Comparison of ENCODE assay signal across 1 cellular context in genomic region chr4:164997324-164997723, GRCh38.
TF ChIP-seq lines count a peak whose summit lies in the region.

No MANE protein-coding gene starts in this region.

TF ChIP-seq in GM23338, 12 proteins besides CTCF, POLR2A, EP300 and RAD21 (continued from another document):
- TF ChIP-seq, protein P1, sequence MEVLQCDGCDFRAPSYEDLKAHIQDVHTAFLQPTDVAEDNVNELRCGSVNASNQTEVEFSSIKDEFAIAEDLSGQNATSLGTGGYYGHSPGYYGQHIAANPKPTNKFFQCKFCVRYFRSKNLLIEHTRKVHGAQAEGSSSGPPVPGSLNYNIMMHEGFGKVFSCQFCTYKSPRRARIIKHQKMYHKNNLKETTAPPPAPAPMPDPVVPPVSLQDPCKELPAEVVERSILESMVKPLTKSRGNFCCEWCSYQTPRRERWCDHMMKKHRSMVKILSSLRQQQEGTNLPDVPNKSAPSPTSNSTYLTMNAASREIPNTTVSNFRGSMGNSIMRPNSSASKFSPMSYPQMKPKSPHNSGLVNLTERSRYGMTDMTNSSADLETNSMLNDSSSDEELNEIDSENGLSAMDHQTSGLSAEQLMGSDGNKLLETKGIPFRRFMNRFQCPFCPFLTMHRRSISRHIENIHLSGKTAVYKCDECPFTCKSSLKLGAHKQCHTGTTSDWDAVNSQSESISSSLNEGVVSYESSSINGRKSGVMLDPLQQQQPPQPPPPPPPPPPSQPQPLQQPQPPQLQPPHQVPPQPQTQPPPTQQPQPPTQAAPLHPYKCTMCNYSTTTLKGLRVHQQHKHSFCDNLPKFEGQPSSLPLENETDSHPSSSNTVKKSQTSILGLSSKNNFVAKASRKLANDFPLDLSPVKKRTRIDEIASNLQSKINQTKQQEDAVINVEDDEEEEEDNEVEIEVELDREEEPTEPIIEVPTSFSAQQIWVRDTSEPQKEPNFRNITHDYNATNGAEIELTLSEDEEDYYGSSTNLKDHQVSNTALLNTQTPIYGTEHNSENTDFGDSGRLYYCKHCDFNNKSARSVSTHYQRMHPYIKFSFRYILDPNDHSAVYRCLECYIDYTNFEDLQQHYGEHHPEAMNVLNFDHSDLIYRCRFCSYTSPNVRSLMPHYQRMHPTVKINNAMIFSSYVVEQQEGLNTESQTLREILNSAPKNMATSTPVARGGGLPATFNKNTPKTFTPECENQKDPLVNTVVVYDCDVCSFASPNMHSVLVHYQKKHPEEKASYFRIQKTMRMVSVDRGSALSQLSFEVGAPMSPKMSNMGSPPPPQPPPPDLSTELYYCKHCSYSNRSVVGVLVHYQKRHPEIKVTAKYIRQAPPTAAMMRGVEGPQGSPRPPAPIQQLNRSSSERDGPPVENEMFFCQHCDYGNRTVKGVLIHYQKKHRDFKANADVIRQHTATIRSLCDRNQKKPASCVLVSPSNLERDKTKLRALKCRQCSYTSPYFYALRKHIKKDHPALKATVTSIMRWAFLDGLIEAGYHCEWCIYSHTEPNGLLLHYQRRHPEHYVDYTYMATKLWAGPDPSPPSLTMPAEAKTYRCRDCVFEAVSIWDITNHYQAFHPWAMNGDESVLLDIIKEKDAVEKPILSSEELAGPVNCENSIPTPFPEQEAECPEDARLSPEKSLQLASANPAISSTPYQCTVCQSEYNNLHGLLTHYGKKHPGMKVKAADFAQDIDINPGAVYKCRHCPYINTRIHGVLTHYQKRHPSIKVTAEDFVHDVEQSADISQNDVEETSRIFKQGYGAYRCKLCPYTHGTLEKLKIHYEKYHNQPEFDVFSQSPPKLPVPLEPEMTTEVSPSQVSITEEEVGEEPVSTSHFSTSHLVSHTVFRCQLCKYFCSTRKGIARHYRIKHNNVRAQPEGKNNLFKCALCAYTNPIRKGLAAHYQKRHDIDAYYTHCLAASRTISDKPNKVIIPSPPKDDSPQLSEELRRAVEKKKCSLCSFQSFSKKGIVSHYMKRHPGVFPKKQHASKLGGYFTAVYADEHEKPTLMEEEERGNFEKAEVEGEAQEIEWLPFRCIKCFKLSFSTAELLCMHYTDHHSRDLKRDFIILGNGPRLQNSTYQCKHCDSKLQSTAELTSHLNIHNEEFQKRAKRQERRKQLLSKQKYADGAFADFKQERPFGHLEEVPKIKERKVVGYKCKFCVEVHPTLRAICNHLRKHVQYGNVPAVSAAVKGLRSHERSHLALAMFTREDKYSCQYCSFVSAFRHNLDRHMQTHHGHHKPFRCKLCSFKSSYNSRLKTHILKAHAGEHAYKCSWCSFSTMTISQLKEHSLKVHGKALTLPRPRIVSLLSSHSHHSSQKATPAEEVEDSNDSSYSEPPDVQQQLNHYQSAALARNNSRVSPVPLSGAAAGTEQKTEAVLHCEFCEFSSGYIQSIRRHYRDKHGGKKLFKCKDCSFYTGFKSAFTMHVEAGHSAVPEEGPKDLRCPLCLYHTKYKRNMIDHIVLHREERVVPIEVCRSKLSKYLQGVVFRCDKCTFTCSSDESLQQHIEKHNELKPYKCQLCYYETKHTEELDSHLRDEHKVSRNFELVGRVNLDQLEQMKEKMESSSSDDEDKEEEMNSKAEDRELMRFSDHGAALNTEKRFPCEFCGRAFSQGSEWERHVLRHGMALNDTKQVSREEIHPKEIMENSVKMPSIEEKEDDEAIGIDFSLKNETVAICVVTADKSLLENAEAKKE (CRISPR knock-in tag; IDR thresholded peaks at IDR 0.05): no peak
- TF ChIP-seq NANOG (IDR thresholded peaks at IDR 0.05; ENCODE audit: borderline replicate concordance) (no peak), ZNF114 (CRISPR knock-in tag; IDR thresholded peaks at IDR 0.05) (no peak), EZH2 (IDR thresholded peaks at IDR 0.05; ENCODE audit: low read depth, unreplicated experiment) (no peak)
